8 cellular contexts compared by ENCODE assay signal in the genomic region with DNA sequence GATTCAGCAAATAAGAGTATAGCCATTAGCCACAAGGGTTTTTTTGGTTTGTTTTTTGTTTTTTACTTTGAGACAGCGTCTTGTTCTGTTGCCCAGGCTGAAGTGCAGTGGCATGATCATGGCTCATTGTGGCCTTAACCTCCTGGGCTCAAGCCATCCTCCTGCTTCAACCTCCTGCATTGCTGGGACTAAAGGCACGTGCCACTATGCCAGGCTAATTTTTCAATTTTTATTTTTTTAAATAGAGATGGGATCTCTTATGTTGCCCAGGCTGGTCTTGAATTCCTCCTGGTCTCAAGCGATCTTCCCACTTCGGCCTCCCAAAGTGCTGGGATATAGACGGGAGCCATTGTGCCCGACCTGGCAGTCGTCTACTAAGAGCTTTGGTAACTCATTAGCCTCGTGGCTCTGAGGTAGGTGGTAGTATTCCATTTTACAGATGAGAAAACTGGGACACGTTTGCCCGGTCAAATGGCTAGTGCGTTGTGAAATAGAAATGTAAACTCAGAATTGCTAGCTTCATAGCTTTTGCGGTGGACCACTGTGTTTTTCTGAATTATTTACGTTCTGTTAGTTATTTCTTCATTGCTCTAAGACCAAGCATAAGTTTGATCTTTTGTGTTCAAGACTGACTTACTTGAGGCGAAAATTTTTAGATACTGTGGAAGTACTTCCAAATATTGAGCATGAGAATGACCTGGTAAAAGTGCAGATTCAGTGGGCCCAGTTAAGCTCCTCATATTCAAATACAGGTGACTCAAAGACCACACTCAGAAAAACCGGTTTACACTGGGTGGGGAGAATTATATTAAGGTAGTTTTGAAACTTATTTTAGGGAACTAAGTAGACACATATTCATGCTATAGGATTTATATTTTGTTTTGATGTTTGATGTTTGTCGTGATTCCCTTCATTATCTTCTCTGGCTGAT. TPM values are rescaled to one million over a fixed set of nuclear protein-coding genes. Genes with fewer than 3 reads are reported as not detected.
DNase-seq lines count a peak whose midpoint lies in the region; ATAC-seq and TF ChIP-seq lines count a peak whose summit lies in the region.

No MANE protein-coding gene starts in this region.

- peak overlapping the region; percentile 89 for H3K4me3 ChIP-seq in thoracic aorta

- no peaks in the 10 kb centered on the region for H3K27me3 Mint-ChIP-seq in activated T-cell treated with anti-CD3 and anti-CD28 coated beads, Interleukin-2, amount 50 U/mL, for 4 hours (ENCODE audit: low read depth)
- H3K27me3 Mint-ChIP-seq in immature natural killer cell (ENCODE audit: low read depth in 3 of 3), result peaks cover 6 to 11% (median 6%) of the 10 kb centered on the region in 3 donors

- no peak for ATAC-seq in activated T-cell treated with anti-CD3 and anti-CD28 coated beads, Interleukin-2, amount 50 U/mL, for 4 hours
- no peak for ATAC-seq in activated naive CD4-positive, alpha-beta T cell treated with anti-CD3 and anti-CD28 coated beads, Interleukin-2, amount 50 U/mL, for 72 hours
- ATAC-seq in thoracic aorta (ENCODE audit: insufficient number of reproducible peaks, low FRiP score, low read depth) (no peak), GM21786 (IDR thresholded peaks at IDR 0.05; ENCODE audit: unreplicated experiment) (no peak), HG02852 (IDR thresholded peaks at IDR 0.05; ENCODE audit: unreplicated experiment) (no peak)

- no peak for TF ChIP-seq CTCF in thoracic aorta (IDR thresholded peaks at IDR 0.05)

- no peak for DNase-seq in activated T-cell treated with anti-CD3 and anti-CD28 coated beads, Interleukin-2, amount 50 U/mL, for 4 hours
- no peak for DNase-seq in activated T-cell treated with anti-CD3 and anti-CD28 coated beads, Interleukin-2, amount 50 U/mL, for 1 hour
- DNase-seq in activated naive CD4-positive, alpha-beta T cell treated with anti-CD3 and anti-CD28 coated beads, Interleukin-2, amount 50 U/mL, for 72 hours (ENCODE audit: low spot score in 2 of 2), result no peak
- no peak for DNase-seq in immature natural killer cell
- DNase-seq in thoracic aorta (ENCODE audit: low spot score), result no peak
- DNase-seq in activated CD8-positive, alpha-beta memory T cell treated with anti-CD3 and anti-CD28 coated beads for 24 hours, result no peak

- H3K9me3 ChIP-seq in thoracic aorta, result no peaks in the 10 kb centered on the region

- H3K4me3 Mint-ChIP-seq in activated T-cell treated with anti-CD3 and anti-CD28 coated beads, Interleukin-2, amount 50 U/mL, for 4 hours, result peak overlapping the region; percentile 99
- H3K4me3 Mint-ChIP-seq in immature natural killer cell, result peak overlapping the region; percentile 94 to 99 (median 99)

- peaks cover 57% of the 10 kb centered on the region for H3K4me1 Mint-ChIP-seq in activated T-cell treated with anti-CD3 and anti-CD28 coated beads, Interleukin-2, amount 50 U/mL, for 4 hours (ENCODE audit: low read depth)
- peaks cover 63 to 76% of the 10 kb centered on the region in 2 donors for H3K4me1 Mint-ChIP-seq in immature natural killer cell

- H3K36me3 Mint-ChIP-seq in activated T-cell treated with anti-CD3 and anti-CD28 coated beads, Interleukin-2, amount 50 U/mL, for 4 hours (ENCODE audit: insufficient read depth), result peaks cover 17% of the 10 kb centered on the region
- H3K36me3 Mint-ChIP-seq in activated naive CD4-positive, alpha-beta T cell treated with anti-CD3 and anti-CD28 coated beads, Interleukin-2, amount 50 U/mL, for 72 hours, result peaks cover 30 to 52% of the 10 kb centered on the region in 2 donors
- no peaks in the 10 kb centered on the region for H3K36me3 Mint-ChIP-seq in immature natural killer cell

- H3K27me3 ChIP-seq in thoracic aorta (replicated peaks; ENCODE audit: insufficient read depth), result no peaks in the 10 kb centered on the region

- H3K9me3 Mint-ChIP-seq in activated T-cell treated with anti-CD3 and anti-CD28 coated beads, Interleukin-2, amount 50 U/mL, for 4 hours, result no peaks in the 10 kb centered on the region
- H3K9me3 Mint-ChIP-seq in activated naive CD4-positive, alpha-beta T cell treated with anti-CD3 and anti-CD28 coated beads, Interleukin-2, amount 50 U/mL, for 72 hours, result no peaks in the 10 kb centered on the region
- H3K9me3 Mint-ChIP-seq in immature natural killer cell, result no peaks in the 10 kb centered on the region

- H3K27ac Mint-ChIP-seq in activated naive CD4-positive, alpha-beta T cell treated with anti-CD3 and anti-CD28 coated beads, Interleukin-2, amount 50 U/mL, for 72 hours, result peak overlapping the region; percentile 95 to 99
- H3K27ac Mint-ChIP-seq in immature natural killer cell, result peak overlapping the region; percentile 98 to 99 (median 98)

- H3K27ac ChIP-seq in thoracic aorta, result peak overlapping the region; percentile 93 to 98

- H3K4me1 ChIP-seq in thoracic aorta (ENCODE audit: control insufficient read depth in 1 of 2, low read depth in 2 of 2), result peaks cover 46 to 71% of the 10 kb centered on the region in 2 donors

- no peaks in the 10 kb centered on the region for H3K36me3 ChIP-seq in thoracic aorta

RNA-seq across cellular contexts. Expression of a gene that starts 2.1 kb away (rescaled TPM):
- 10 to 100 TPM; 32.9 to 37.3 (median 34.1) TPM for total RNA-seq in activated T-cell treated with anti-CD3 and anti-CD28 coated beads, Interleukin-2, amount 50 U/mL, for 4 hours
- 10 to 100 TPM; 56.0 to 64.7 TPM for total RNA-seq in activated naive CD4-positive, alpha-beta T cell treated with anti-CD3 and anti-CD28 coated beads, Interleukin-2, amount 50 U/mL, for 72 hours
- 10 to 100 TPM; 42.1 to 53.0 (median 44.3) TPM for polyA plus RNA-seq in immature natural killer cell
- 100 to 1,000 TPM in 1 of 2 donors, 10 to 100 TPM in 1; 58.3 to 113 TPM for total RNA-seq in thoracic aorta

RNA-seq across cellular contexts. Expression of a gene that starts 44.6 kb away (rescaled TPM):
- total RNA-seq in activated T-cell treated with anti-CD3 and anti-CD28 coated beads, Interleukin-2, amount 50 U/mL, for 4 hours, result 10 to 100 TPM; 25.5 to 26.2 (median 25.6) TPM
- total RNA-seq in activated naive CD4-positive, alpha-beta T cell treated with anti-CD3 and anti-CD28 coated beads, Interleukin-2, amount 50 U/mL, for 72 hours, result 10 to 100 TPM; 22.5 to 30.1 TPM
- polyA plus RNA-seq in immature natural killer cell, result 1 to 10 TPM; 1.8 to 9.3 (median 2.5) TPM
- 10 to 100 TPM; 35.2 to 42.1 TPM for total RNA-seq in thoracic aorta
